In the genomic region with DNA sequence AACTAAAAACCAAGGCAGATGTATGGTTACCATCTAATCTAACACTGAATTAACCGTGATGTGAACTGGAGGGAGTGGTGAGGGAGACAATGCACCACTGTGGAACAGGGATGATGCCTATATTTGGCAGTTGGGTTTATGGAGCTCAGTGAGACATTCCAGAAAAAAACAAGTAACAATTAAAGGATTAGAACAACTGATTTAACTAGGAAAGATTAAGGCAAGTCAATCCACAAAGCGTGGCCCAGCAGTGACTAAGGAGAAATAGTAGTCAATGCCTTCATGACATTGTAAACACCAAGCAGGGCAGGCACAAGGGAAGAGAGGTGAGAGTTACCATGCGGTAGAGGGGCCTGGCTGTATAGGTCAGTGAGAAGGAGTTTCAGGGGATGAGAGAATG, we compare ENCODE assay signal across 15 cellular contexts. TPM values are rescaled to one million over a fixed set of nuclear protein-coding genes. Genes with fewer than 3 reads are reported as not detected.
DNase-seq lines count a peak whose midpoint lies in the region; ATAC-seq and TF ChIP-seq lines count a peak whose summit lies in the region.
"Had no signal": no experiment of that assay in that cellular context is flagged by ENCODE, and none has a peak within 500 bp of the region (broad histone marks: within the 10 kb centered on the region; RNA-seq: fewer than 3 reads in every experiment).

No MANE protein-coding gene starts in this region.

- H2AK5ac ChIP-seq in IMR-90 (ENCODE audit: low read depth, low read length) = peak overlapping the region; percentile 99

- ATAC-seq in activated T-cell treated with anti-CD3 and anti-CD28 coated beads, Interleukin-2, amount 50 U/mL, for 72 hours (replicated peaks in 1 of 2) = no peak
- ATAC-seq in IMR-90 (ENCODE audit: low read depth) (no peak), HG02642 (IDR thresholded peaks at IDR 0.05; ENCODE audit: poor library complexity, unreplicated experiment) (no peak)

- peaks cover 23% of the 10 kb centered on the region for H3K4me1 Mint-ChIP-seq in activated T-cell treated with anti-CD3 and anti-CD28 coated beads, Interleukin-2, amount 50 U/mL, for 72 hours (ENCODE audit: low read depth)
- peaks cover 26% of the 10 kb centered on the region for H3K4me1 Mint-ChIP-seq in activated T-helper 2 cell treated with anti-CD3 and anti-CD28 coated beads, Interferon-gamma antibody, Interleukin-2, Interleukin-4, amounts not matched to agents 10 μg/mL and 5 μg/mL and 100 μg/mL, durations not matched to agents 14 hours and 24 hours and 36 hours (ENCODE audit: low read depth)
- H3K4me1 Mint-ChIP-seq in neural progenitor cell = no peaks in the 10 kb centered on the region

- H3K4me2 ChIP-seq in IMR-90 (ENCODE audit: low read depth, low read length) = no peak overlapping the region
- no peak overlapping the region for H3K4me2 ChIP-seq in neural progenitor cell
- H3K4me2 ChIP-seq: PC-9 had no signal

- H3K36me3 Mint-ChIP-seq in activated T-cell treated with anti-CD3 and anti-CD28 coated beads, Interleukin-2, amount 50 U/mL, for 72 hours (ENCODE audit: insufficient read depth in 2 of 2) = peaks cover 6 to 19% of the 10 kb centered on the region in 2 donors
- H3K36me3 Mint-ChIP-seq in activated T-helper 2 cell treated with anti-CD3 and anti-CD28 coated beads, Interferon-gamma antibody, Interleukin-2, Interleukin-4, amounts not matched to agents 10 μg/mL and 5 μg/mL and 100 μg/mL, durations not matched to agents 14 hours and 24 hours and 36 hours (ENCODE audit: low read depth) = peaks cover 69% of the 10 kb centered on the region
- H3K36me3 Mint-ChIP-seq in neural progenitor cell = peaks cover 41% of the 10 kb centered on the region

- POLR2A ChIA-PET in IMR-90 (lab: Charles Lee; ENCODE audit: unreplicated experiment) = interaction anchor here (0.7 to 0.9 kb wide), 3 partner anchors 38 to 87 kb away, joined by 3 to 4 read pairs (median 3); a partner anchor contains a TSS

- TF ChIP-seq CTCF in IMR-90 (conservative IDR thresholded peaks at IDR 0.05; ENCODE audit: low read depth, low read length) (no peak), neural progenitor cell (IDR thresholded peaks at IDR 0.05) (no peak)

- peaks cover 17% of the 10 kb centered on the region for H3K9me1 ChIP-seq in IMR-90 (ENCODE audit: insufficient read depth, low read length)

- 100% methylated on average over 1 of the region's 3 CpGs; no CpG with 5 or more reads in 1 of the 2 experiments for WGBS in IMR-90 (ENCODE audit: extremely low coverage in 2 of 2, insufficient read length in 1 of 2), 2 experiments

- CTCF ChIA-PET in IMR-90 (lab: Yijun Ruan, JAX) = no interaction called here

- H4K5ac ChIP-seq in IMR-90 (ENCODE audit: low read depth, low read length) = peak overlapping the region; percentile 33; the same call in 1 of the 2 replicates

- no TSS peak for BruUV-seq in IMR-90 (replicated peaks; lab: Mats Ljungman, UMichigan)

- peak overlapping the region; percentile 94 for H3K4ac ChIP-seq in IMR-90 (ENCODE audit: low read depth, low read length)

- H3K27me3 ChIP-seq in IMR-90 (ENCODE audit: control insufficient read depth, insufficient read depth, low read length) (no peaks in the 10 kb centered on the region), neural progenitor cell (no peaks in the 10 kb centered on the region)

- peak overlapping the region; percentile 86 for H4K91ac ChIP-seq in IMR-90 (ENCODE audit: insufficient read depth, low read depth, low read length)

- H3K14ac ChIP-seq in IMR-90 (replicated peaks; ENCODE audit: low read depth, low read length) = peak overlapping the region; percentile 65

- H3K4me1 ChIP-seq in IMR-90 (ENCODE audit: control insufficient read depth, insufficient read depth, low read length) (peaks cover 24% of the 10 kb centered on the region), neural progenitor cell (no peaks in the 10 kb centered on the region)

- peak overlapping the region; percentile 50; the same call in 1 of the 2 replicates for H3K56ac ChIP-seq in IMR-90 (ENCODE audit: extremely low read depth, insufficient read depth, low read length)

- H3K9me3 Mint-ChIP-seq in activated T-cell treated with anti-CD3 and anti-CD28 coated beads, Interleukin-2, amount 50 U/mL, for 72 hours = no peaks in the 10 kb centered on the region
- no peaks in the 10 kb centered on the region for H3K9me3 Mint-ChIP-seq in activated T-helper 2 cell treated with anti-CD3 and anti-CD28 coated beads, Interferon-gamma antibody, Interleukin-2, Interleukin-4, amounts not matched to agents 10 μg/mL and 5 μg/mL and 100 μg/mL, durations not matched to agents 14 hours and 24 hours and 36 hours
- no peaks in the 10 kb centered on the region for H3K9me3 Mint-ChIP-seq in neural progenitor cell

- peak overlapping the region; percentile 76 for H3K27ac Mint-ChIP-seq in activated T-cell treated with anti-CD3 and anti-CD28 coated beads, Interleukin-2, amount 50 U/mL, for 72 hours
- peak overlapping the region; percentile 69 for H3K27ac Mint-ChIP-seq in activated T-helper 2 cell treated with anti-CD3 and anti-CD28 coated beads, Interferon-gamma antibody, Interleukin-2, Interleukin-4, amounts not matched to agents 10 μg/mL and 5 μg/mL and 100 μg/mL, durations not matched to agents 14 hours and 24 hours and 36 hours
- H3K27ac Mint-ChIP-seq in neural progenitor cell = no peak overlapping the region

- TF ChIP-seq POLR2A in IMR-90 (IDR thresholded peaks at IDR 0.05; ENCODE audit: low read depth, low read length) = no peak

- H3K9ac ChIP-seq in IMR-90 (ENCODE audit: low read depth, low read length) (no peak overlapping the region), neural progenitor cell (no peak overlapping the region)

- H4K20me1 ChIP-seq in IMR-90 (ENCODE audit: insufficient read depth, low read length) (no peaks in the 10 kb centered on the region), neural progenitor cell (ENCODE audit: low read depth) (no peaks in the 10 kb centered on the region)

- H3F3A ChIP-seq in neural progenitor cell (ENCODE audit: low read depth) = no peaks in the 10 kb centered on the region

- peak overlapping the region; percentile 70 for H3K27ac ChIP-seq in IMR-90 (ENCODE audit: insufficient read depth, low read length)
- H3K27ac ChIP-seq in neural progenitor cell = no peak overlapping the region
- H3K27ac ChIP-seq: PC-9 had no signal

- no peak for DNase-seq in activated T-cell treated with anti-CD3 and anti-CD28 coated beads, Interleukin-2, amount 50 U/mL, for 72 hours
- no peak for DNase-seq in activated T-cell treated with anti-CD3 and anti-CD28 coated beads, Interleukin-2, amount 50 U/mL, for 1 hour
- no peak for DNase-seq in IMR-90
- DNase-seq in activated T-helper 2 cell treated with anti-CD3 and anti-CD28 coated beads, Interferon-gamma antibody, Interleukin-2, Interleukin-4, amounts not matched to agents 10 μg/mL and 5 μg/mL and 100 μg/mL, durations not matched to agents 14 hours and 24 hours and 36 hours (ENCODE audit: low spot score) = no peak
- DNase-seq in neural progenitor cell (ENCODE audit: low spot score) = peak; percentile 45
- DNase-seq in stimulated activated CD4-positive, alpha-beta T cell treated with anti-CD3 and anti-CD28 coated beads, Interleukin-4, amount 100 ng/mL, for 4 hours = no peak
- no peak for DNase-seq in HT-29 (ENCODE audit: low spot score)
- DNase-seq: DND-41, GDM1, KG1, NCI-H1092, NCI-H1694, NCI-H345, PC-9 had no signal

- H3K18ac ChIP-seq in IMR-90 (ENCODE audit: low read depth, low read length) = peak overlapping the region; percentile 64; the same call in 1 of the 2 replicates

- peak overlapping the region; percentile 88 for H2BK5ac ChIP-seq in IMR-90 (ENCODE audit: low read depth, low read length, poor library complexity, severe bottlenecking)

- no peak overlapping the region for H2AK9ac ChIP-seq in IMR-90 (replicated peaks; ENCODE audit: low read depth, low read length, poor library complexity)

- H2AFZ ChIP-seq in IMR-90 (replicated peaks; ENCODE audit: low read length, poor library complexity) = no peak overlapping the region
- no peak overlapping the region for H2AFZ ChIP-seq in neural progenitor cell (replicated peaks)
- H2AFZ ChIP-seq: PC-9 had no signal

- H3K9me3 ChIP-seq in IMR-90 (ENCODE audit: control insufficient read depth, insufficient read depth, low read length) (no peaks in the 10 kb centered on the region), neural progenitor cell (ENCODE audit: low read depth) (no peaks in the 10 kb centered on the region)

- peak overlapping the region; percentile 31; the same call in 1 of the 2 replicates for H3K23ac ChIP-seq in IMR-90 (ENCODE audit: low read depth, low read length)

- in situ Hi-C loops in IMR-90 (cut with MboI; ENCODE audit: low sequenced_read_pairs) = no loop called here

- no peaks in the 10 kb centered on the region for H3K27me3 Mint-ChIP-seq in activated T-cell treated with anti-CD3 and anti-CD28 coated beads, Interleukin-2, amount 50 U/mL, for 72 hours (ENCODE audit: low read depth)
- H3K27me3 Mint-ChIP-seq in activated T-helper 2 cell treated with anti-CD3 and anti-CD28 coated beads, Interferon-gamma antibody, Interleukin-2, Interleukin-4, amounts not matched to agents 10 μg/mL and 5 μg/mL and 100 μg/mL, durations not matched to agents 14 hours and 24 hours and 36 hours (ENCODE audit: low read depth) = no peaks in the 10 kb centered on the region
- no peaks in the 10 kb centered on the region for H3K27me3 Mint-ChIP-seq in neural progenitor cell (ENCODE audit: insufficient read depth, low read depth)

- no peak overlapping the region for H3K4me3 ChIP-seq in IMR-90 (ENCODE audit: insufficient read depth, low read depth, low read length)
- no peak overlapping the region for H3K4me3 ChIP-seq in neural progenitor cell
- H3K4me3 ChIP-seq: PC-9 had no signal

- dilution Hi-C loops in IMR-90 (cut with HindIII; ENCODE audit: low sequenced_read_pairs, unreplicated experiment) = no loop called here

- peak overlapping the region; percentile 21 to 91; a peak in 3 of 4 replicates for H4K8ac ChIP-seq in IMR-90 (ENCODE audit: low read depth in 2 of 2, low read length in 2 of 2)

- peak overlapping the region; percentile 98; the same call in 2 of the 3 replicates for H2BK15ac ChIP-seq in IMR-90 (ENCODE audit: low read depth, low read length)

- intact Hi-C loops in IMR-90 (cut with micrococcal nuclease) = no loop called here
- intact Hi-C loops in activated T-helper 2 cell treated with anti-CD3 and anti-CD28 coated beads, Interferon-gamma antibody, Interleukin-2, Interleukin-4, amounts not matched to agents 10 μg/mL and 5 μg/mL and 100 μg/mL, durations not matched to agents 14 hours and 24 hours and 36 hours (cut with micrococcal nuclease) = no loop called here

- no peaks in the 10 kb centered on the region for H3K79me2 ChIP-seq in neural progenitor cell (ENCODE audit: low read depth)

- H3K36me3 ChIP-seq in IMR-90 (ENCODE audit: control insufficient read depth, insufficient read depth, low read length) (peaks cover 23% of the 10 kb centered on the region), neural progenitor cell (peaks cover 5% of the 10 kb centered on the region)

- TF ChIP-seq RAD21 in IMR-90 (IDR thresholded peaks at IDR 0.05; ENCODE audit: low read length) = no peak

- H3K79me1 ChIP-seq in IMR-90 (ENCODE audit: low read depth in 1 of 2, low read length in 2 of 2) = peaks cover 30 to 78% of the 10 kb centered on the region in 2 experiments

- no peak overlapping the region for H3K4me3 Mint-ChIP-seq in activated T-cell treated with anti-CD3 and anti-CD28 coated beads, Interleukin-2, amount 50 U/mL, for 72 hours
- H3K4me3 Mint-ChIP-seq in activated T-helper 2 cell treated with anti-CD3 and anti-CD28 coated beads, Interferon-gamma antibody, Interleukin-2, Interleukin-4, amounts not matched to agents 10 μg/mL and 5 μg/mL and 100 μg/mL, durations not matched to agents 14 hours and 24 hours and 36 hours (ENCODE audit: low read depth) = no peak overlapping the region
- H3K4me3 Mint-ChIP-seq in neural progenitor cell = no peak overlapping the region

- H2BK120ac ChIP-seq in IMR-90 (ENCODE audit: low read depth, low read length) = peak overlapping the region; percentile 96

- peak overlapping the region; percentile 85 for H2BK20ac ChIP-seq in IMR-90 (ENCODE audit: low read depth, low read length)

RNA-seq across cellular contexts. Expression of a gene that starts 38.1 kb away (rescaled TPM):
- 10 to 100 TPM; 77.8 to 83.0 TPM for total RNA-seq in activated T-cell treated with anti-CD3 and anti-CD28 coated beads, Interleukin-2, amount 50 U/mL, for 72 hours
- total RNA-seq in IMR-90 (2012; rRNA removed) = 41.9 and 51.3 TPM in 2 replicates
- 72.5 and 77.8 TPM in 2 replicates for polyA plus RNA-seq in IMR-90 (2012; rRNA removed)
- polyA plus RNA-seq in IMR-90 (2012; cell fraction: cytosol; rRNA removed) = 40.3 and 108 TPM in 2 replicates
- 31.6 and 74.8 TPM in 2 replicates for polyA plus RNA-seq in IMR-90 (2012; cell fraction: nucleus; rRNA removed; ENCODE audit: low replicate concordance)
- total RNA-seq in activated T-helper 2 cell treated with anti-CD3 and anti-CD28 coated beads, Interferon-gamma antibody, Interleukin-2, Interleukin-4, amounts not matched to agents 10 μg/mL and 5 μg/mL and 100 μg/mL, durations not matched to agents 14 hours and 24 hours and 36 hours = 3.6 and 4.5 TPM in 2 replicates
- 2.4 and 4.8 TPM in 2 replicates for total RNA-seq in neural progenitor cell (ENCODE audit: low replicate concordance)
- total RNA-seq in HT-29 (2014; rRNA removed; shearing (Covaris generic)) = 13.6 and 16.6 TPM in 2 replicates
